9 cellular contexts compared by ENCODE assay signal in genomic region chr19:8319807-8320520, GRCh38. TPM values are rescaled to one million over a fixed set of nuclear protein-coding genes. Genes with fewer than 3 reads are reported as not detected.
DNase-seq lines count a peak whose midpoint lies in the region; ATAC-seq and TF ChIP-seq lines count a peak whose summit lies in the region.
"Had no signal": no experiment of that assay in that cellular context is flagged by ENCODE, and none has a peak within 500 bp of the region (broad histone marks: within the 10 kb centered on the region; RNA-seq: fewer than 3 reads in every experiment).

No MANE protein-coding gene starts in this region.

- peak overlapping the region; percentile 92 for H3K4me3 Mint-ChIP-seq in activated CD4-positive, alpha-beta memory T cell treated with anti-CD3 and anti-CD28 coated beads, Interleukin-2, amount 10 ng/mL, durations not matched to agents 7 days and 5 days

- ATAC-seq in HCT116 (no peak), GM18505 (IDR thresholded peaks at IDR 0.05; ENCODE audit: unreplicated experiment) (no peak)

- no peak for TF ChIP-seq CTCF in HCT116 (IDR thresholded peaks at IDR 0.05 in 2 of 3, conservative IDR thresholded peaks at IDR 0.05 in 1 of 3; ENCODE audit: borderline replicate concordance in 1 of 3, insufficient read depth in 1 of 3, low read depth in 2 of 3, low read length in 2 of 3)
- no peak for TF ChIP-seq CTCF in right atrium auricular region (IDR thresholded peaks at IDR 0.05)

- POLR2A ChIA-PET in HCT116 (lab: Charles Lee): interaction anchor here (1.1 kb wide), 1 partner anchor 14 kb away, joined by 3 read pairs; no protein-coding TSS in a partner anchor
- POLR2A ChIA-PET in activated CD4-positive, alpha-beta memory T cell treated with anti-CD3 and anti-CD28 coated beads, Interleukin-2, amount 10 ng/mL, durations not matched to agents 7 days and 5 days (lab: Charles Lee): interaction anchor here (0.6 to 5.5 kb wide), 13 partner anchors 8 to 367 kb away, joined by 3 to 51 read pairs (median 5); partner anchors contain the start of genes CD320, HNRNPM and ZNF414

- H3K36me3 ChIP-seq in HCT116 (ENCODE audit: control insufficient read depth in 1 of 2, insufficient read depth in 2 of 2, low read length in 2 of 2): peaks cover 19 to 42% of the 10 kb centered on the region in 2 experiments
- peaks cover 29% of the 10 kb centered on the region for H3K36me3 ChIP-seq in right atrium auricular region

- no peak overlapping the region for H2AFZ ChIP-seq in HCT116 (ENCODE audit: low read depth, low read length, poor library complexity, severe bottlenecking)

- no peaks in the 10 kb centered on the region for H3K9me3 ChIP-seq in HCT116 (ENCODE audit: control insufficient read depth in 1 of 2, insufficient read depth in 1 of 2, low read depth in 1 of 2, low read length in 2 of 2)
- no peaks in the 10 kb centered on the region for H3K9me3 ChIP-seq in right atrium auricular region

- TF ChIP-seq POLR2A in HCT116 (IDR thresholded peaks at IDR 0.05; ENCODE audit: borderline replicate concordance, extremely low read depth, insufficient read depth, insufficient read length) (no peak), GM18505 (IDR thresholded peaks at IDR 0.05; ENCODE audit: borderline replicate concordance, extremely low read depth, insufficient read depth, insufficient read length) (no peak)

- H3K9me2 ChIP-seq in HCT116 (ENCODE audit: insufficient read depth): no peaks in the 10 kb centered on the region

- peaks cover 36% of the 10 kb centered on the region for H3K36me3 Mint-ChIP-seq in activated CD4-positive, alpha-beta memory T cell treated with anti-CD3 and anti-CD28 coated beads, Interleukin-2, amount 10 ng/mL, durations not matched to agents 7 days and 5 days (ENCODE audit: low read depth)

- peaks cover 61% of the 10 kb centered on the region for H3K79me2 ChIP-seq in HCT116 (ENCODE audit: insufficient read depth, low read length)

- H3K4me1 Mint-ChIP-seq in activated CD4-positive, alpha-beta memory T cell treated with anti-CD3 and anti-CD28 coated beads, Interleukin-2, amount 10 ng/mL, durations not matched to agents 7 days and 5 days: peaks cover 38% of the 10 kb centered on the region

- no peak for TF ChIP-seq RAD21 in HCT116 (IDR thresholded peaks at IDR 0.05; ENCODE audit: low read depth)

- peak overlapping the region; percentile 96 for H3K27ac Mint-ChIP-seq in activated CD4-positive, alpha-beta memory T cell treated with anti-CD3 and anti-CD28 coated beads, Interleukin-2, amount 10 ng/mL, durations not matched to agents 7 days and 5 days

- CTCF ChIA-PET in HCT116 (lab: Charles Lee): interaction anchor here (0.6 kb wide), 1 partner anchor 59 kb away, joined by 3 read pairs; no protein-coding TSS in a partner anchor
- CTCF ChIA-PET in activated CD4-positive, alpha-beta memory T cell treated with anti-CD3 and anti-CD28 coated beads, Interleukin-2, amount 10 ng/mL, durations not matched to agents 7 days and 5 days (lab: Charles Lee): interaction anchor here (1.1 to 2.1 kb wide), 5 partner anchors 9 to 161 kb away, joined by 3 to 6 read pairs (median 3); partner anchors contain the start of gene MARCHF2

- H3K4me1 ChIP-seq in HCT116 (ENCODE audit: control insufficient read depth in 1 of 2, insufficient read depth in 2 of 2, low read length in 2 of 2) (peaks cover 12 to 25% of the 10 kb centered on the region in 2 experiments; a peak in 3 of 4 replicates), right atrium auricular region (peaks cover 0 to 47% of the 10 kb centered on the region in 2 donors)

- H3K27me3 ChIP-seq in HCT116 (ENCODE audit: insufficient read depth, low read length) (no peaks in the 10 kb centered on the region), right atrium auricular region (no peaks in the 10 kb centered on the region)

- H3K9me3 Mint-ChIP-seq in activated CD4-positive, alpha-beta memory T cell treated with anti-CD3 and anti-CD28 coated beads, Interleukin-2, amount 10 ng/mL, durations not matched to agents 7 days and 5 days: no peaks in the 10 kb centered on the region

- H3K27ac ChIP-seq in HCT116 (ENCODE audit: low read depth, low read length) (peak overlapping the region; percentile 74; the same call in 1 of the 2 replicates), right atrium auricular region (peak overlapping the region; percentile 90 to 93), skin epidermis (peak overlapping the region in 16 of 21 experiments; percentile 89 to 98 (median 94))

- intact Hi-C loops in HCT116 (cut with micrococcal nuclease): no loop called here

- no peaks in the 10 kb centered on the region for H3K27me3 Mint-ChIP-seq in activated CD4-positive, alpha-beta memory T cell treated with anti-CD3 and anti-CD28 coated beads, Interleukin-2, amount 10 ng/mL, durations not matched to agents 7 days and 5 days

- RAD21 ChIA-PET in HCT116 (lab: Charles Lee; ENCODE audit: low non-redundant PET in 1 of 2, low total read pairs in 2 of 2, uncharacterized antibody in 2 of 2, unreplicated experiment in 2 of 2): interaction anchor here in 1 of 2 experiments (0.6 kb wide), 1 partner anchor 66 kb away, joined by 4 read pairs; no protein-coding TSS in a partner anchor

- H3K9ac ChIP-seq in HCT116 (ENCODE audit: low read length): peak overlapping the region; percentile 100

- DNase-seq in HCT116 (ENCODE audit: low read depth, low spot score) (no peak), right atrium auricular region (ENCODE audit: low spot score) (no peak), SKM-1 (lab: John Stamatoyannopoulos, UW; ENCODE audit: unreplicated experiment) (no peak), DMS153 treated with DMSO at 0.1 percent for 48 hours (lab: John Stamatoyannopoulos, UW; ENCODE audit: unreplicated experiment) (no peak), amygdala (lab: John Stamatoyannopoulos, UW) (no peak)
- no peak for DNase-seq in activated CD4-positive, alpha-beta memory T cell treated with anti-CD3 and anti-CD28 coated beads, Interleukin-2, amount 10 ng/mL, durations not matched to agents 7 days and 5 days
- DNase-seq: islet precursor cell had no signal

- no TSS peak for BruUV-seq in HCT116 (replicated peaks; lab: Mats Ljungman, UMichigan)

- peak overlapping the region; percentile 96 for H3K4me2 ChIP-seq in HCT116 (ENCODE audit: low read length)

- peaks cover 5% of the 10 kb centered on the region; the same call in 1 of the 2 replicates for H4K20me1 ChIP-seq in HCT116 (ENCODE audit: insufficient read depth)

- peak overlapping the region; percentile 91 to 100 for H3K4me3 ChIP-seq in HCT116 (replicated peaks in 1 of 2; ENCODE audit: low read depth in 1 of 2, low read length in 2 of 2)
- H3K4me3 ChIP-seq in right atrium auricular region: peak overlapping the region; percentile 78 to 92
- H3K4me3 ChIP-seq in skin epidermis: peak overlapping the region; percentile 79 to 98 (median 87)

TF ChIP-seq in HCT116, 20 proteins besides CTCF, POLR2A, EP300 and RAD21 (continues in another document):
- no peak for TF ChIP-seq ELF1 (IDR thresholded peaks at IDR 0.05; ENCODE audit: borderline replicate concordance, low read depth)
- TF ChIP-seq SP1 (IDR thresholded peaks at IDR 0.05; ENCODE audit: low read depth): no peak
- TF ChIP-seq EZH2phosphoT487 (IDR thresholded peaks at IDR 0.05; ENCODE audit: borderline replicate concordance): no peak
- TF ChIP-seq ZNF274 (IDR thresholded peaks at IDR 0.05; ENCODE audit: low read depth, low read length): no peak
- no peak for TF ChIP-seq FOSL1 (IDR thresholded peaks at IDR 0.05; ENCODE audit: low read depth)
- TF ChIP-seq ZFX (IDR thresholded peaks at IDR 0.05): no peak
- TF ChIP-seq CEBPB (IDR thresholded peaks at IDR 0.05; ENCODE audit: low read depth): no peak

RNA-seq across cellular contexts. Expression of gene NDUFA7, which starts 1.2 kb away (rescaled TPM):
- total RNA-seq in HCT116 (2021; ENCODE audit: unreplicated experiment): 86.9 TPM
- 126 and 168 TPM in 2 replicates for polyA plus RNA-seq in HCT116 (2012)
- total RNA-seq in activated CD4-positive, alpha-beta memory T cell treated with anti-CD3 and anti-CD28 coated beads, Interleukin-2, amount 10 ng/mL, durations not matched to agents 7 days and 5 days: 10 to 100 TPM; 67.1 to 67.3 TPM
- total RNA-seq in right atrium auricular region: 10 to 100 TPM; 81.0 to 82.0 TPM

RNA-seq across cellular contexts. Expression of gene RPS28, which starts 1.3 kb away (rescaled TPM):
- total RNA-seq in HCT116 (2021; ENCODE audit: unreplicated experiment) (2,379 TPM), right atrium auricular region (100 to 1,000 TPM; 158 to 402 TPM)
- 2,859 and 3,193 TPM in 2 replicates for polyA plus RNA-seq in HCT116 (2012)
- total RNA-seq in activated CD4-positive, alpha-beta memory T cell treated with anti-CD3 and anti-CD28 coated beads, Interleukin-2, amount 10 ng/mL, durations not matched to agents 7 days and 5 days: 1,000 to 10,000 TPM; 1,605 to 1,659 TPM

RNA-seq across cellular contexts. Expression of gene CD320, which starts 11.8 kb away (rescaled TPM):
- 86.2 TPM for total RNA-seq in HCT116 (2021; ENCODE audit: unreplicated experiment)
- 90.4 and 96.8 TPM in 2 replicates for polyA plus RNA-seq in HCT116 (2012)
- 10 to 100 TPM; 37.7 to 40.4 TPM for total RNA-seq in activated CD4-positive, alpha-beta memory T cell treated with anti-CD3 and anti-CD28 coated beads, Interleukin-2, amount 10 ng/mL, durations not matched to agents 7 days and 5 days
- total RNA-seq in right atrium auricular region: 10 to 100 TPM; 48.8 to 51.0 TPM

RNA-seq across cellular contexts. Expression of gene KANK3, which starts 23.1 kb away (rescaled TPM):
- total RNA-seq in HCT116 (2021; ENCODE audit: unreplicated experiment): 21.7 TPM
- 13.1 and 14.4 TPM in 2 replicates for polyA plus RNA-seq in HCT116 (2012)
- 1 to 10 TPM; 7.4 to 8.7 TPM for total RNA-seq in activated CD4-positive, alpha-beta memory T cell treated with anti-CD3 and anti-CD28 coated beads, Interleukin-2, amount 10 ng/mL, durations not matched to agents 7 days and 5 days
- total RNA-seq in right atrium auricular region: 10 to 100 TPM; 12.8 to 18.4 TPM

RNA-seq across cellular contexts. Expression of gene ANGPTL4, which starts 44.0 kb away (rescaled TPM):
- total RNA-seq in HCT116 (2021; ENCODE audit: unreplicated experiment): 54.8 TPM
- polyA plus RNA-seq in HCT116 (2012): 114 and 161 TPM in 2 replicates
- total RNA-seq in activated CD4-positive, alpha-beta memory T cell treated with anti-CD3 and anti-CD28 coated beads, Interleukin-2, amount 10 ng/mL, durations not matched to agents 7 days and 5 days: 1 to 10 TPM; 1.2 to 1.4 TPM
- 10 to 100 TPM; 32.6 to 69.1 TPM for total RNA-seq in right atrium auricular region
